9 cellular contexts compared by ENCODE assay signal in the genomic region with DNA sequence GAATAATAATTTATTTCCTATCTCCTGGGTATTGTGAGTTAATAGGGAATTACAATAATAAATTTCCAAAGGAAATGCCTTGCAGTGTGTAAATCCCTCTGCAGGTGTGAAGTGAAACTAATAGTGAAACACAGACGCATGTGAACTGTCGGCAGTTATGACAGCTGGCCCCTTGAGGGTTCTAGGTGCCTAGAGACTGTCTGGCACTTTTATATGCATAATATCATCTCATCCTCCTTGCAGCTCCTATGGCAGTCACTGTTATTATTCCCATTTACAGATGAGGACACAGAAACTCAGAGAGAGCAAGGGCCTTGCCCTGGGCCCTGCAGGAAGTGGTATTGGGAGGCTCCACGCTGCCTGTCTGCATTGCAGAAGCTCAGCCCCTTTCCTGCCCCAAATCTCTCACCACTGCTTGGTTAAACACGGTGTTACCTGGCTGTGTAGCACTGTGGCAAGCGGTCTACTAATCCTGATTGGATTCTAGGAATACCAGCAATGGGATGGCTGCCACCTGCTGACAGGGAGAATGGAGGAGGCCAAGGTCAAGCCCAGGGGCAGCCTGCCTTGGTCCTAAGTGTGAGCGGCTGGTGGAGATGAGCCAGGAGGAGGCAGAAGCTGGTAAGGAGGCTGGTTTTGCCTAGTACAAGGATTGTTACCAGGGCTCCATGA. TPM values are rescaled to one million over a fixed set of nuclear protein-coding genes. Genes with fewer than 3 reads are reported as not detected.
DNase-seq lines count a peak whose midpoint lies in the region; ATAC-seq and TF ChIP-seq lines count a peak whose summit lies in the region.
"Had no signal": no experiment of that assay in that cellular context is flagged by ENCODE, and none has a peak within 500 bp of the region (broad histone marks: within the 10 kb centered on the region; RNA-seq: fewer than 3 reads in every experiment).

No MANE protein-coding gene starts in this region.

- 87% methylated on average over 6 of the region's 6 CpGs for WGBS in suprapubic skin

- H3K4me3 Mint-ChIP-seq in chondrocyte (ENCODE audit: unreplicated experiment) = no peak overlapping the region

- H3K9me3 Mint-ChIP-seq in chondrocyte (ENCODE audit: low read depth) = no peaks in the 10 kb centered on the region

- H3K9me3 ChIP-seq in suprapubic skin = no peaks in the 10 kb centered on the region

- TF ChIP-seq EP300 in suprapubic skin (IDR thresholded peaks at IDR 0.05) = no peak

- no peaks in the 10 kb centered on the region for H3K36me3 ChIP-seq in suprapubic skin

- H3K27ac ChIP-seq in suprapubic skin = no peak overlapping the region

- TF ChIP-seq CTCF in suprapubic skin (IDR thresholded peaks at IDR 0.05) (no peak), chondrocyte (IDR thresholded peaks at IDR 0.05) (no peak)

- TF ChIP-seq POLR2A in suprapubic skin (IDR thresholded peaks at IDR 0.05) = no peak

- DNase-seq in activated CD4-positive, alpha-beta T cell treated with anti-CD3 and anti-CD28 coated beads, Interleukin-2, amount 50 U/mL, for 48 hours = peak; percentile 50 to 52
- DNase-seq in sciatic nerve (ENCODE audit: low spot score) = no peak
- no peak for DNase-seq in suprapubic skin (ENCODE audit: low spot score in 2 of 2)
- no peak for DNase-seq in NCI-H82 (lab: John Stamatoyannopoulos, UW)
- DNase-seq in OCI-M2 (lab: John Stamatoyannopoulos, UW; ENCODE audit: unreplicated experiment) = no peak
- no peak for DNase-seq in chondrocyte (ENCODE audit: low spot score)

- peak; percentile 84 for ATAC-seq in GM18511 (IDR thresholded peaks at IDR 0.05; ENCODE audit: unreplicated experiment)
- ATAC-seq in HG03045 (IDR thresholded peaks at IDR 0.05; ENCODE audit: unreplicated experiment) = peak; percentile 46
- peak; percentile 33 for ATAC-seq in sciatic nerve

- H3K27ac Mint-ChIP-seq in chondrocyte (ENCODE audit: unreplicated experiment) = no peak overlapping the region

- no peaks in the 10 kb centered on the region for H3K27me3 Mint-ChIP-seq in chondrocyte (ENCODE audit: low read depth)

- no peaks in the 10 kb centered on the region for H3K4me1 ChIP-seq in suprapubic skin

- no peaks in the 10 kb centered on the region for H3K36me3 Mint-ChIP-seq in chondrocyte (ENCODE audit: low read depth)

- no peak overlapping the region for H3K4me3 ChIP-seq in suprapubic skin

- peaks cover 34% of the 10 kb centered on the region for H3K4me1 Mint-ChIP-seq in chondrocyte (ENCODE audit: low read depth)

- intact Hi-C loops in sciatic nerve (cut with DNase I) = no loop called here

- H3K27me3 ChIP-seq in suprapubic skin = no peaks in the 10 kb centered on the region

RNA-seq across cellular contexts. Expression of a gene that starts 32.8 kb away (rescaled TPM):
- 90.5 TPM for total RNA-seq in sciatic nerve
- 10 to 100 TPM; 15.8 to 51.5 (median 34.9) TPM for total RNA-seq in suprapubic skin
- 56.6 to 68.8 TPM (median 57.6 TPM) in 3 replicates for total RNA-seq in chondrocyte
- total RNA-seq: SK-MEL-5 had no signal

Comparison
In these comparisons a context has a peak if more than half of its experiments do, and no peak if none do; other contexts are left out.
1. ATAC-seq: peak in every context shown above with its lines; median percentile 84 in GM18511; 46 in HG03045; 33 in sciatic nerve.
2. DNase-seq: peak in activated CD4-positive, alpha-beta T cell treated with anti-CD3 and anti-CD28 coated beads, Interleukin-2, amount 50 U/mL, for 48 hours (2 of 2); none in sciatic nerve (single experiment), suprapubic skin (0 of 2), NCI-H82 (single experiment), OCI-M2 (single experiment) and chondrocyte (single experiment).